Comparison of ENCODE assay signal across 1 cellular context in genomic region chr3:9422712-9423424, GRCh38.
A peak's percentile ranks its signal among the peaks of the same experiment; 100 is the strongest.
TF ChIP-seq lines count a peak whose summit lies in the region.

No MANE protein-coding gene starts in this region.

TF ChIP-seq in HepG2, 621 proteins besides CTCF, POLR2A, EP300 and RAD21 (continued from another document and continues in another):
- TF ChIP-seq ZNF281 (CRISPR knock-in tag; IDR thresholded peaks at IDR 0.05; ENCODE audit: borderline replicate concordance) = peak; percentile 46; the same call in 1 of the 2 replicates
- no peak for TF ChIP-seq ZBTB21 (CRISPR knock-in tag; IDR thresholded peaks at IDR 0.05)
- no peak for TF ChIP-seq NR3C1 (CRISPR knock-in tag; IDR thresholded peaks at IDR 0.05)
- no peak for TF ChIP-seq SUZ12 (IDR thresholded peaks at IDR 0.05; ENCODE audit: low read depth, low read length)
- no peak for TF ChIP-seq ZNF572 (CRISPR knock-in tag; IDR thresholded peaks at IDR 0.05)
- TF ChIP-seq SMARCE1 (IDR thresholded peaks at IDR 0.05; ENCODE audit: borderline replicate concordance) = no peak
- TF ChIP-seq ZBTB7A (CRISPR knock-in tag; IDR thresholded peaks at IDR 0.05) = no peak
- TF ChIP-seq PHF20 (CRISPR knock-in tag; IDR thresholded peaks at IDR 0.05) = no peak
- TF ChIP-seq ZSCAN31 (CRISPR knock-in tag; IDR thresholded peaks at IDR 0.05; ENCODE audit: low read depth) = peak; percentile 41; the same call in 1 of the 2 replicates
- no peak for TF ChIP-seq SP4 (CRISPR knock-in tag; IDR thresholded peaks at IDR 0.05)
- TF ChIP-seq AHDC1 (CRISPR knock-in tag; IDR thresholded peaks at IDR 0.05; ENCODE audit: borderline replicate concordance) = peak; percentile 89; the same call in 1 of the 2 replicates
- 0 out of 2 replicates have a peak, but pooled peaks have one; percentile 39 for TF ChIP-seq KLF9 (CRISPR knock-in tag; IDR thresholded peaks at IDR 0.05; ENCODE audit: low read depth)
- no peak for TF ChIP-seq BRF2 (CRISPR knock-in tag; IDR thresholded peaks at IDR 0.05)
- no peak for TF ChIP-seq HNRNPK (IDR thresholded peaks at IDR 0.05; ENCODE audit: low read depth, low read length, poor library complexity, severe bottlenecking)
- no peak for TF ChIP-seq DDIT3 (CRISPR knock-in tag; IDR thresholded peaks at IDR 0.05)
- no peak for TF ChIP-seq CHCHD3 (CRISPR knock-in tag; IDR thresholded peaks at IDR 0.05)
- TF ChIP-seq ZNF367 (CRISPR knock-in tag; IDR thresholded peaks at IDR 0.05; ENCODE audit: borderline replicate concordance) = no peak
- no peak for TF ChIP-seq CCAR2 (optimal IDR thresholded peaks at IDR 0.05; ENCODE audit: low read depth, low read length)
- TF ChIP-seq HNF4A (CRISPR knock-in tag; IDR thresholded peaks at IDR 0.05) = peak; percentile 97
- no peak for TF ChIP-seq ZNF740 (CRISPR knock-in tag; IDR thresholded peaks at IDR 0.05)
- peak; percentile 91 for TF ChIP-seq ATF7 (IDR thresholded peaks at IDR 0.05)
- peak; percentile 79; the same call in 1 of the 2 replicates for TF ChIP-seq ATF7 (CRISPR knock-in tag; IDR thresholded peaks at IDR 0.05)
- no peak for TF ChIP-seq MED8 (CRISPR knock-in tag; IDR thresholded peaks at IDR 0.05; ENCODE audit: insufficient replicate concordance)
- peak; percentile 77; the same call in 1 of the 2 replicates for TF ChIP-seq SKIL (CRISPR knock-in tag; IDR thresholded peaks at IDR 0.05; ENCODE audit: borderline replicate concordance)
- no peak for TF ChIP-seq ZSCAN5A (CRISPR knock-in tag; IDR thresholded peaks at IDR 0.05; ENCODE audit: borderline replicate concordance)
- TF ChIP-seq KMT2B (CRISPR knock-in tag; IDR thresholded peaks at IDR 0.05) = peak; percentile 56; the same call in 1 of the 2 replicates
- TF ChIP-seq NBN (conservative IDR thresholded peaks at IDR 0.05) = no peak
- TF ChIP-seq ZNF879 (CRISPR knock-in tag; IDR thresholded peaks at IDR 0.05) = no peak
- no peak for TF ChIP-seq NCOA1 (CRISPR knock-in tag; IDR thresholded peaks at IDR 0.05)
- TF ChIP-seq SIN3A (IDR thresholded peaks at IDR 0.05; ENCODE audit: borderline replicate concordance, low read depth, low read length) = peak; percentile 71; the same call in 1 of the 2 replicates
- no peak for TF ChIP-seq ZNF775 (CRISPR knock-in tag; IDR thresholded peaks at IDR 0.05; ENCODE audit: borderline replicate concordance)
- no peak for TF ChIP-seq SNAPC4 (CRISPR knock-in tag; IDR thresholded peaks at IDR 0.05)
- TF ChIP-seq NFRKB (IDR thresholded peaks at IDR 0.05) = no peak
- TF ChIP-seq ZNF160 (CRISPR knock-in tag; IDR thresholded peaks at IDR 0.05) = no peak
- no peak for TF ChIP-seq MXD3 (CRISPR knock-in tag; IDR thresholded peaks at IDR 0.05)
- peak; percentile 90 for TF ChIP-seq FOXO1 (CRISPR knock-in tag; IDR thresholded peaks at IDR 0.05)
- TF ChIP-seq IRF2 (CRISPR knock-in tag; IDR thresholded peaks at IDR 0.05) = peak; percentile 90
- TF ChIP-seq MAFG (CRISPR knock-in tag; IDR thresholded peaks at IDR 0.05) = no peak
- TF ChIP-seq ISX (CRISPR knock-in tag; conservative IDR thresholded peaks at IDR 0.05) = no peak
- TF ChIP-seq ZNF605 (CRISPR knock-in tag; IDR thresholded peaks at IDR 0.05) = 0 out of 2 replicates have a peak, but pooled peaks have one; percentile 43
- no peak for TF ChIP-seq SAFB2 (CRISPR knock-in tag; IDR thresholded peaks at IDR 0.05; ENCODE audit: borderline replicate concordance, low read depth)
- no peak for TF ChIP-seq GTF3A (CRISPR knock-in tag; conservative IDR thresholded peaks at IDR 0.05)
- no peak for TF ChIP-seq ZNF280B (CRISPR knock-in tag; IDR thresholded peaks at IDR 0.05; ENCODE audit: borderline replicate concordance)
- no peak for TF ChIP-seq ZNF354B (CRISPR knock-in tag; IDR thresholded peaks at IDR 0.05)
